Comparison of ENCODE assay signal across 8 cellular contexts in the genomic region with DNA sequence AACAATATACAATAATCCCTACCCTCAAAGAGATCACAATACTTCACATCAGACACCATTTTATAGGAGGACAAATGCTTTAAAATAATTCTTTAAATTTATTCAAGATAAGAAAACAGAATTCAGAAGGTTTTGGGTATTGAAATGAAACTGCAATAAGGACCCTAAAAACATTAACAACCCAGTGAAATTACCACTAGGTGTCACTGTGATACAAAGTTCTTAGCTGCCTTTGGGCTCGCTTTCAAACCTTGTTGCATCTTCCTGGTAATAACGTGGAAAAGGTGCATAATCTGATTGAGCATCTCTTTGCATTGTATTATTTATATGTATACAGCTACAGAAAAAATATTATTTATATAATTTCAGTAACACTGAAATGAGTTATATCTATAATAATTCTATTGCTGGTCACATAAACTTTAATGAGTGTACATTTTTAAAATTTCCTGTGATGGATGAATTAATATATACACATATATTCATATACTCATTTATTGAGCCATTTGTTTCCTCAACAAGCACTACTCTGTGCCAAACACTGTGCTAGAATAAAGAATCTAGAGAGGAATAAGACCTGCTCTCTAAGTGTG.
DNase-seq lines count a peak whose midpoint lies in the region; ATAC-seq and TF ChIP-seq lines count a peak whose summit lies in the region.

No MANE protein-coding gene starts in this region.

- H3K4me3 ChIP-seq in GM23248 (no peak overlapping the region), ascending aorta (no peak overlapping the region)

- peak; percentile 47 for DNase-seq in COLO668 (lab: John Stamatoyannopoulos, UW; ENCODE audit: unreplicated experiment)
- peak; percentile 80 for DNase-seq in GM23248
- DNase-seq in NCI-H2196 treated with DMSO at 0.1 percent for 48 hours (lab: John Stamatoyannopoulos, UW; ENCODE audit: unreplicated experiment) = peak; percentile 60
- no peak for DNase-seq in ascending aorta (ENCODE audit: low spot score in 2 of 2)
- DNase-seq in iPS-NIHi11 (ENCODE audit: low spot score) = peak; percentile 44
- peak; percentile 94 for DNase-seq in superior temporal gyrus (ENCODE audit: extremely low spot score)
- DNase-seq in activated T-cell treated with anti-CD3 and anti-CD28 coated beads, Interleukin-2, amount 50 U/mL, for 48 hours = no peak

- H2AFZ ChIP-seq in GM23248 = no peak overlapping the region

- in situ Hi-C loops in GM23248 (cut with MboI) = loop anchor here (10.0 kb wide), 2 partner anchors 250 to 420 kb away; no protein-coding TSS in a partner anchor

- no peaks in the 10 kb centered on the region for H3K9me2 ChIP-seq in GM23248 (ENCODE audit: insufficient read depth)

- no peaks in the 10 kb centered on the region for H3K9me3 ChIP-seq in GM23248 (ENCODE audit: low read depth)
- H3K9me3 ChIP-seq in ascending aorta = no peaks in the 10 kb centered on the region

- ATAC-seq in HG02571 (IDR thresholded peaks at IDR 0.05; ENCODE audit: unreplicated experiment) = no peak

- peaks cover 14% of the 10 kb centered on the region; the same call in 1 of the 2 replicates for H3K79me2 ChIP-seq in GM23248 (ENCODE audit: insufficient read depth)

- H4K20me1 ChIP-seq in GM23248 (ENCODE audit: insufficient read depth) = no peaks in the 10 kb centered on the region

- H3K9ac ChIP-seq in GM23248 = no peak overlapping the region

- 0 to 6% methylated on average over 2 of the region's 2 CpGs for WGBS in GM23248 (ENCODE audit: low coverage in 1 of 2, low lambda C conversion rate in 2 of 2, missing lambda C conversion rate in 2 of 2), 2 experiments

- H3K4me1 ChIP-seq in GM23248 (ENCODE audit: insufficient read depth) (no peaks in the 10 kb centered on the region), ascending aorta (no peaks in the 10 kb centered on the region)

- no peak overlapping the region for H3K4me2 ChIP-seq in GM23248 (ENCODE audit: unreplicated experiment)

- H3K27ac ChIP-seq in GM23248 = no peak overlapping the region
- H3K27ac ChIP-seq in ascending aorta = no peak overlapping the region

- TF ChIP-seq CTCF in ascending aorta (IDR thresholded peaks at IDR 0.05) = peak in 2 of 3 experiments; percentile 58 to 73

- H3K36me3 ChIP-seq in GM23248 (ENCODE audit: low read depth) (0 out of 2 replicates have a peak, but pooled peaks cover 4% of the 10 kb centered on the region), ascending aorta (no peaks in the 10 kb centered on the region)

- H3F3A ChIP-seq in GM23248 (ENCODE audit: insufficient read depth) = peaks cover 10% of the 10 kb centered on the region; the same call in 1 of the 2 replicates

- intact Hi-C loops in ascending aorta (cut with DNase I) = loop anchor here (1.0 to 2.0 kb wide), 2 partner anchors 270 to 414 kb away; no protein-coding TSS in a partner anchor

- H3K27me3 ChIP-seq in GM23248 (replicated peaks; ENCODE audit: insufficient read depth) = no peaks in the 10 kb centered on the region
- H3K27me3 ChIP-seq in ascending aorta = no peaks in the 10 kb centered on the region

Comparison
In these comparisons a context has a peak if more than half of its experiments do, and no peak if none do; other contexts are left out.
1. DNase-seq: peak in COLO668 (single experiment), GM23248 (single experiment), NCI-H2196 treated with DMSO at 0.1 percent for 48 hours (single experiment), iPS-NIHi11 (single experiment) and superior temporal gyrus (single experiment); none in ascending aorta (0 of 2) and activated T-cell treated with anti-CD3 and anti-CD28 coated beads, Interleukin-2, amount 50 U/mL, for 48 hours (0 of 2).